In the genomic region with DNA sequence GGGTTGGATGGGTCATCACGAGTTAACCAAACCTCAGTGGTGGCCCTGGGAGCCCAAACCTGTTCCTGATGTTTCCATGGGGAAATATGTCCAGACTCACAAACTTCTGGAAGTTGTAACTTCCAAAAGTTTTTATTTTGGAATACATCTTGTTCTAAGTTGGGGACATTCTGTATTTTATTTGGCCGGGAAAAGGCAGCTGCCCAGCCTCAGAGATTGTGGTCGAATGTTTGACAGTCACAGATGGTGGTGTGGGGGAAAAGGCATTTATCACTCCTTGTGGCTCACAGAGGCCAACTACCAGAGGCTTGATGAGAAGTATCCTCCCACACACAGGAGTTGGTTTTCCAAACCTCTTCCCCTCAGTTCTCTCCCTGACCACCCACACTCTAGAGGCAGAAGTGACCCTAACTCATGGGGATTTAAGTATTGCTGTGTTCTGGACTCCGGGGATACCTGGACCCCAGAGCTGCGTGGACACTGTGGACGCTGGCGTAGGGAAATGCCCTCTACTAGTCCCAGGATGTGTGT, we compare ENCODE assay signal across 1 cellular context.
TF ChIP-seq lines count a peak whose summit lies in the region.

No MANE protein-coding gene starts in this region.

TF ChIP-seq in GM23338, 12 proteins besides CTCF, POLR2A, EP300 and RAD21 (continued from another document):
- TF ChIP-seq ZNF462 (CRISPR knock-in tag; IDR thresholded peaks at IDR 0.05): no peak
- no peak for TF ChIP-seq EZH2 (IDR thresholded peaks at IDR 0.05; ENCODE audit: low read depth, unreplicated experiment)
- no peak for TF ChIP-seq STAT1 (IDR thresholded peaks at IDR 0.05; ENCODE audit: unreplicated experiment)
- no peak for TF ChIP-seq ZNF114 (CRISPR knock-in tag; IDR thresholded peaks at IDR 0.05)
